ENCODE assay signal across 8 cellular contexts in genomic region chr1:207625504-207626071, GRCh38. TPM values are rescaled to one million over a fixed set of nuclear protein-coding genes. Genes with fewer than 3 reads are reported as not detected.
"Had no signal": no experiment of that assay in that cellular context is flagged by ENCODE, and none has a peak within 500 bp of the region (broad histone marks: within the 10 kb centered on the region; RNA-seq: fewer than 3 reads in every experiment).

No MANE protein-coding gene starts in this region.

RNA-seq across cellular contexts. Expression of gene CR1L, which starts 19.3 kb away (rescaled TPM):
- total RNA-seq: LHCN-M2, MCF 10A, NCI-H460, OCI-LY7, PC-9, Right ventricle myocardium inferior, SJCRH30, SK-MEL-5 had no signal
